In the genomic region with DNA sequence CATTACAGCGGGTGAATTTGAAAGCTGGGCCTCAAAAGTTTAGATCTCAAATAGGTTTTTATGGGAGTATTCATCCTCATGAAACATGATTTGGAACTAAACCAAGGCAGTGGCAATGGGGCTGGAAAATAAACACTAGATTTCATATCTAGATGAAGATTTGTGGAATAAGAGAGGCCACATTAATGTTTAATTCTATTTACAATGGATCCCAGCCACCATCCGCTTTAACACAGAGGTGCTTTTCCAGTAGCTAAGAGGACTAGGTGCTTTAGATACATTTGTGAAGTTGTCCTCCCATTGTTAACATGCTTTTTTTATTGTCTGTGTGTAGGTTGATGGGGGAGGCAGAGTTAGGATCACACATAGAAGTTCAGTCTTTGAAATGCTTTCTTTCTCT, we compare ENCODE assay signal across 31 cellular contexts. TPM values are rescaled to one million over a fixed set of nuclear protein-coding genes. Genes with fewer than 3 reads are reported as not detected.
"Had no signal": no experiment of that assay in that cellular context is flagged by ENCODE, and none has a peak within 500 bp of the region (broad histone marks: within the 10 kb centered on the region; RNA-seq: fewer than 3 reads in every experiment).

No MANE protein-coding gene starts in this region.

- H3K27ac Mint-ChIP-seq: activated B cell treated with CpG ODN at 0.5 μM for 24 hours; activated CD4-positive, alpha-beta memory T cell treated with anti-CD3 and anti-CD28 coated beads for 36 hours; activated naive CD4-positive, alpha-beta T cell treated with anti-CD3 and anti-CD28 coated beads, Interleukin-2, amount 10 ng/mL, durations not matched to agents 7 days and 5 days; activated naive CD8-positive, alpha-beta T cell; activated naive CD8-positive, alpha-beta T cell treated with anti-CD3 and anti-CD28 coated beads, Interleukin-2, amount 50 U/mL, for 24 hours; brain had no signal

- H3K36me3 Mint-ChIP-seq: activated CD4-positive, alpha-beta memory T cell treated with anti-CD3 and anti-CD28 coated beads for 36 hours; activated naive CD4-positive, alpha-beta T cell treated with anti-CD3 and anti-CD28 coated beads, Interleukin-2, amount 10 ng/mL, durations not matched to agents 7 days and 5 days; activated naive CD8-positive, alpha-beta T cell; brain had no signal

- H3K27me3 Mint-ChIP-seq: activated B cell treated with CpG ODN at 0.5 μM for 24 hours; activated CD4-positive, alpha-beta memory T cell treated with anti-CD3 and anti-CD28 coated beads for 36 hours; activated naive CD4-positive, alpha-beta T cell treated with anti-CD3 and anti-CD28 coated beads, Interleukin-2, amount 10 ng/mL, durations not matched to agents 7 days and 5 days; activated naive CD8-positive, alpha-beta T cell; activated naive CD8-positive, alpha-beta T cell treated with anti-CD3 and anti-CD28 coated beads, Interleukin-2, amount 50 U/mL, for 24 hours had no signal

- H3K9me3 ChIP-seq: MG63 had no signal

- ATAC-seq: activated naive CD8-positive, alpha-beta T cell treated with anti-CD3 and anti-CD28 coated beads, Interleukin-2, amount 50 U/mL, for 24 hours had no signal

- H3K4me1 Mint-ChIP-seq: activated B cell treated with CpG ODN at 0.5 μM for 24 hours; activated naive CD4-positive, alpha-beta T cell treated with anti-CD3 and anti-CD28 coated beads, Interleukin-2, amount 10 ng/mL, durations not matched to agents 7 days and 5 days; activated naive CD8-positive, alpha-beta T cell treated with anti-CD3 and anti-CD28 coated beads, Interleukin-2, amount 50 U/mL, for 24 hours; brain had no signal

- DNase-seq: activated B cell treated with CpG ODN at 0.5 μM for 24 hours; activated CD4-positive, alpha-beta memory T cell treated with anti-CD3 and anti-CD28 coated beads for 36 hours; activated CD4-positive, alpha-beta T cell treated with anti-CD3 and anti-CD28 coated beads for 4 hours; activated CD4-positive, alpha-beta T cell treated with anti-CD3 and anti-CD28 coated beads, Interleukin-2, amount 50 U/mL, for 1 hour; activated CD4-positive, CD25-positive, alpha-beta regulatory T cell treated with anti-CD3 and anti-CD28 coated beads, Interleukin-2, amount 50 U/mL, for 72 hours; activated CD8-positive, alpha-beta memory T cell treated with anti-CD3 and anti-CD28 coated beads, Interleukin-2, amount 50 U/mL, for 48 hours; activated effector memory CD4-positive, alpha-beta T cell treated with Interleukin-2 at 50 U/mL for 16 hours; activated naive CD4-positive, alpha-beta T cell treated with anti-CD3 and anti-CD28 coated beads, Interleukin-2, amount 10 ng/mL, durations not matched to agents 7 days and 5 days; activated naive CD8-positive, alpha-beta T cell treated with anti-CD3 and anti-CD28 coated beads, Interleukin-2, amount 50 U/mL, for 24 hours; activated T-cell treated with anti-CD3 and anti-CD28 coated beads, Interleukin-2, amount 50 U/mL, for 48 hours; anterior cingulate cortex; caudate nucleus; cerebellar nuclear complex; MG63; NCI-H1048; NCI-H1417; NCI-H146; NCI-H187; NCI-H2029 treated with DMSO at 0.1 percent for 48 hours; NCI-H345; NCI-H524 treated with DMSO at 0.1 percent for 48 hours; Right ventricle myocardium superior; SW 1271; T-helper 1 cell; T-helper 2 cell; T-helper 9 cell had no signal

- H3K27me3 ChIP-seq: MG63 had no signal

- H3K4me3 Mint-ChIP-seq: activated B cell treated with CpG ODN at 0.5 μM for 24 hours; activated CD4-positive, alpha-beta memory T cell treated with anti-CD3 and anti-CD28 coated beads for 36 hours; activated naive CD4-positive, alpha-beta T cell treated with anti-CD3 and anti-CD28 coated beads, Interleukin-2, amount 10 ng/mL, durations not matched to agents 7 days and 5 days; activated naive CD8-positive, alpha-beta T cell; activated naive CD8-positive, alpha-beta T cell treated with anti-CD3 and anti-CD28 coated beads, Interleukin-2, amount 50 U/mL, for 24 hours; brain had no signal

- H3K4me3 ChIP-seq: MG63 had no signal

- H3K36me3 ChIP-seq: MG63 had no signal

- FAIRE-seq: bronchial epithelial cell had no signal

RNA-seq across cellular contexts. Expression of a gene that starts 28.0 kb away (rescaled TPM):
- total RNA-seq: activated B cell treated with CpG ODN at 0.5 μM for 24 hours; activated CD4-positive, alpha-beta memory T cell treated with anti-CD3 and anti-CD28 coated beads for 36 hours; bronchial epithelial cell; NCI-H460; OCI-LY7; Right ventricle myocardium superior had no signal
